In the genomic region with DNA sequence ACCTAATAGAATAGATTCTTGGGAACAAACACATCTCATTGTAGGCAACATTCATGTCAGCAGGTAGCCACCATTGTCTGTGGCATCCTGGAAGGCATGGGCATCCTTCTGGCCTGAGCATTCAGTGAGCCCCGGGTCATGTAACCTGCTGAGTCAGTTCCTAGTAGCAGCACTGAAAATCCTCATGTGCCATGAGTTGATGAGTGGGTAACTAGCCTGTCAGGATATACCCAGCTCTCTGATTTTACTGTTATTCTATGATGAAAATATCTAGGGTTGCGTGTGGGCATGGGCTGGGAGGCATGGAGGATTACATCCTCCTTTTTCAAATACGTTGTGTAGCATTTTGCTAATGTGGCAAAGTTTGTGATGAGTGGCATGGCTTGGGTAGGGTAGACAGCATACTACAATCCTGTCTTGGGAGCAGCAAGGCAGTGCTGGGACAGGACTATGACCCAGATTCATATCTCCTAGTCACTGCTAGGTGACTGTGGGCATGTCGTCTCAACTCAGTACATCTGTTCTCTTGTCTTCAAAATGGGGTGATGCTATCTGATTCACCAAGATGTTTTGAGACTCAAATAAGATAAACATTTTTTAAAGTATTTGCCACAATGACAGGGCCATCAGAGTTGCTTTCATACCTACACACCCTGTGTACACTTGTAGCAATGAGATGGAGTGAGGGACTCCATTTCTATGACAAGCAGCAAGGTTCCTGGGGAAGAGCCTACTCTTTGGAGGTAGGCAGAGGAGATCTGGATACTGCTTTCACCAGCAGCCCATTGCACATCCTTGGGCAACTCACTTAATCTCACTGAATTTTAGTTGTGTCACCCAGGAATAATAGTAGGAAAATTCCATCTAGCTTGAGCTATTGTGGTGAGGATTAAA, we compare ENCODE assay signal across 11 cellular contexts.
DNase-seq lines count a peak whose midpoint lies in the region; ATAC-seq and TF ChIP-seq lines count a peak whose summit lies in the region.
"Had no signal": no experiment of that assay in that cellular context is flagged by ENCODE, and none has a peak within 500 bp of the region (broad histone marks: within the 10 kb centered on the region; RNA-seq: fewer than 3 reads in every experiment).

No MANE protein-coding gene starts in this region.

- TF ChIP-seq RAD21 in HCT116 (IDR thresholded peaks at IDR 0.05; ENCODE audit: low read depth): no peak

- H4K20me1 ChIP-seq in HCT116 (ENCODE audit: insufficient read depth) (no peaks in the 10 kb centered on the region), smooth muscle cell (ENCODE audit: low read depth) (no peaks in the 10 kb centered on the region)

- H3K79me2 ChIP-seq in HCT116 (ENCODE audit: insufficient read depth, low read length) (no peaks in the 10 kb centered on the region), smooth muscle cell (ENCODE audit: low read depth) (no peaks in the 10 kb centered on the region)

- POLR2A ChIA-PET in HCT116 (lab: Charles Lee): no interaction called here

- H3F3A ChIP-seq in smooth muscle cell (ENCODE audit: low read depth): no peaks in the 10 kb centered on the region

- H3K36me3 ChIP-seq in HCT116 (ENCODE audit: control insufficient read depth in 1 of 2, insufficient read depth in 2 of 2, low read length in 2 of 2): no peaks in the 10 kb centered on the region
- no peaks in the 10 kb centered on the region for H3K36me3 ChIP-seq in smooth muscle cell (ENCODE audit: low read depth)

- RAD21 ChIA-PET in HCT116 (lab: Charles Lee; ENCODE audit: low non-redundant PET in 1 of 2, low total read pairs in 2 of 2, uncharacterized antibody in 2 of 2, unreplicated experiment in 2 of 2): no interaction called here

- ATAC-seq in HCT116 (peak; percentile 43), SK-N-SH treated with all-trans-retinoic acid at 6 μM for 48 hours (peak; percentile 19; the same call in 2 of the 3 replicates)

- DNase-seq in HCT116 (ENCODE audit: low read depth, low spot score) (no peak), erythroblast (lab: John Stamatoyannopoulos, UW) (peak; percentile 62 to 65), smooth muscle cell (lab: John Stamatoyannopoulos, UW; ENCODE audit: unreplicated experiment) (no peak), SKM-1 (lab: John Stamatoyannopoulos, UW; ENCODE audit: unreplicated experiment) (no peak), NCI-H2171 (lab: John Stamatoyannopoulos, UW) (no peak), epidermal melanocyte (ENCODE audit: insufficient read length, low spot score) (no peak)
- DNase-seq: DND-41, midbrain, NCI-H446 had no signal

- H3K27ac ChIP-seq in HCT116 (ENCODE audit: low read depth, low read length) (peak overlapping the region; percentile 85), smooth muscle cell (ENCODE audit: low read depth) (peak overlapping the region; percentile 82)
- H3K27ac ChIP-seq: SK-N-MC had no signal

- TF ChIP-seq CTCF in HCT116 (IDR thresholded peaks at IDR 0.05 in 2 of 3, conservative IDR thresholded peaks at IDR 0.05 in 1 of 3; ENCODE audit: borderline replicate concordance in 1 of 3, insufficient read depth in 1 of 3, low read depth in 2 of 3, low read length in 2 of 3) (no peak), smooth muscle cell (IDR thresholded peaks at IDR 0.05; ENCODE audit: borderline replicate concordance, insufficient read depth, poor library complexity, severe bottlenecking) (no peak)

- H2AFZ ChIP-seq in HCT116 (ENCODE audit: low read depth, low read length, poor library complexity, severe bottlenecking) (no peak overlapping the region), smooth muscle cell (ENCODE audit: low read depth) (no peak overlapping the region)

- no peak for TF ChIP-seq POLR2A in HCT116 (IDR thresholded peaks at IDR 0.05; ENCODE audit: borderline replicate concordance, extremely low read depth, insufficient read depth, insufficient read length)
- TF ChIP-seq POLR2A in erythroblast (IDR thresholded peaks at IDR 0.05; ENCODE audit: low read length): no peak

- peak overlapping the region; percentile 69 for H3K4me2 ChIP-seq in HCT116 (ENCODE audit: low read length)
- no peak overlapping the region for H3K4me2 ChIP-seq in smooth muscle cell

- H3K9me3 ChIP-seq in HCT116 (ENCODE audit: control insufficient read depth in 1 of 2, insufficient read depth in 1 of 2, low read depth in 1 of 2, low read length in 2 of 2) (no peaks in the 10 kb centered on the region), smooth muscle cell (replicated peaks; ENCODE audit: low read depth) (no peaks in the 10 kb centered on the region)

- WGBS in smooth muscle cell (ENCODE audit: low lambda C conversion rate): 83% methylated on average over 4 of the region's 4 CpGs

- intact Hi-C loops in HCT116 (cut with micrococcal nuclease): loop anchor here (5.0 to 10.0 kb wide), 4 partner anchors 49 to 546 kb away; partner anchors contain the start of gene CD58

- H3K4me1 ChIP-seq in HCT116 (ENCODE audit: control insufficient read depth in 1 of 2, insufficient read depth in 2 of 2, low read length in 2 of 2): peaks cover 65 to 75% of the 10 kb centered on the region in 2 experiments
- no peaks in the 10 kb centered on the region for H3K4me1 ChIP-seq in smooth muscle cell (ENCODE audit: low read depth)

- H3K4me3 ChIP-seq in HCT116 (replicated peaks in 1 of 2; ENCODE audit: low read depth in 1 of 2, low read length in 2 of 2) (peak overlapping the region in 1 of 2 experiments; percentile 26; a peak in 2 of 4 replicates), smooth muscle cell (no peak overlapping the region)
- H3K4me3 ChIP-seq: SK-N-MC had no signal

- H3K27me3 ChIP-seq in HCT116 (ENCODE audit: insufficient read depth, low read length) (no peaks in the 10 kb centered on the region), smooth muscle cell (ENCODE audit: low read depth) (no peaks in the 10 kb centered on the region)

- H3K9ac ChIP-seq in HCT116 (ENCODE audit: low read length): peak overlapping the region; percentile 44
- no peak overlapping the region for H3K9ac ChIP-seq in smooth muscle cell (ENCODE audit: low read depth)

- BruUV-seq in HCT116 (replicated peaks; lab: Mats Ljungman, UMichigan): no TSS peak

- H3K9me2 ChIP-seq in HCT116 (ENCODE audit: insufficient read depth): no peaks in the 10 kb centered on the region

- CTCF ChIA-PET in HCT116 (lab: Charles Lee): interaction anchor here (0.5 to 1.6 kb wide), 4 partner anchors 9 to 369 kb away, joined by 3 to 5 read pairs (median 3); no protein-coding TSS in a partner anchor

TF ChIP-seq in HCT116, 20 proteins besides CTCF, POLR2A, EP300 and RAD21 (continues in another document):
- TF ChIP-seq ZFX (IDR thresholded peaks at IDR 0.05) (no peak), JUND (IDR thresholded peaks at IDR 0.05) (no peak), FOSL1 (IDR thresholded peaks at IDR 0.05; ENCODE audit: low read depth) (no peak), EZH2phosphoT487 (IDR thresholded peaks at IDR 0.05; ENCODE audit: borderline replicate concordance) (no peak), EGR1 (IDR thresholded peaks at IDR 0.05; ENCODE audit: low read depth) (no peak), EZH2 (IDR thresholded peaks at IDR 0.05) (no peak), POLR2AphosphoS5 (IDR thresholded peaks at IDR 0.05; ENCODE audit: low read depth, low read length) (no peak), ATF3 (IDR thresholded peaks at IDR 0.05) (no peak), SRF (IDR thresholded peaks at IDR 0.05; ENCODE audit: low read depth) (no peak), MAX (IDR thresholded peaks at IDR 0.05) (no peak), CBX3 (IDR thresholded peaks at IDR 0.05; ENCODE audit: low read depth) (no peak), SP1 (IDR thresholded peaks at IDR 0.05; ENCODE audit: low read depth) (no peak), CEBPB (IDR thresholded peaks at IDR 0.05; ENCODE audit: low read depth) (no peak; the same call in 1 of the 2 replicates), ELF1 (IDR thresholded peaks at IDR 0.05; ENCODE audit: borderline replicate concordance, low read depth) (no peak), ZNF274 (IDR thresholded peaks at IDR 0.05; ENCODE audit: low read depth, low read length) (no peak)

TF ChIP-seq in SK-N-SH treated with all-trans-retinoic acid at 6 μM for 48 hours, 23 proteins besides CTCF, POLR2A, EP300 and RAD21:
- TF ChIP-seq TOX (CRISPR knock-in tag; IDR thresholded peaks at IDR 0.05; ENCODE audit: borderline replicate concordance) (no peak), ARNTL (CRISPR knock-in tag; IDR thresholded peaks at IDR 0.05; ENCODE audit: borderline replicate concordance, low read depth) (no peak), GLIS3 (CRISPR knock-in tag; IDR thresholded peaks at IDR 0.05) (no peak), ZNF8 (CRISPR knock-in tag; IDR thresholded peaks at IDR 0.05) (no peak), ZNF70 (CRISPR knock-in tag; IDR thresholded peaks at IDR 0.05) (no peak), PPARA (CRISPR knock-in tag; IDR thresholded peaks at IDR 0.05; ENCODE audit: borderline replicate concordance) (no peak), OSR1 (CRISPR knock-in tag; IDR thresholded peaks at IDR 0.05) (no peak), ESRRG (CRISPR knock-in tag; IDR thresholded peaks at IDR 0.05) (no peak), ZFP30 (CRISPR knock-in tag; IDR thresholded peaks at IDR 0.05) (no peak), SNAI2 (CRISPR knock-in tag; IDR thresholded peaks at IDR 0.05) (no peak), RARB (CRISPR knock-in tag; IDR thresholded peaks at IDR 0.05) (no peak), CSRNP3 (CRISPR knock-in tag; IDR thresholded peaks at IDR 0.05) (no peak)

Comparison
In these comparisons a context has a peak if more than half of its experiments do, and no peak if none do; other contexts are left out.
1. DNase-seq: peak in erythroblast (2 of 2); none in HCT116 (single experiment), smooth muscle cell (single experiment), SKM-1 (single experiment), NCI-H2171 (single experiment) and epidermal melanocyte (single experiment).